ENCODE assay signal across 18 cellular contexts in genomic region chr9:4581861-4582565, GRCh38.
A peak's percentile ranks its signal among the peaks of the same experiment; 100 is the strongest.
DNase-seq lines count a peak whose midpoint lies in the region; ATAC-seq, FAIRE-seq and TF ChIP-seq lines count a peak whose summit lies in the region.
"Had no signal": no experiment of that assay in that cellular context is flagged by ENCODE, and none has a peak within 500 bp of the region (broad histone marks: within the 10 kb centered on the region; RNA-seq: fewer than 3 reads in every experiment).

No MANE protein-coding gene starts in this region.

- H3K4me3 Mint-ChIP-seq in glutamatergic neuron (ENCODE audit: unreplicated experiment), result no peak overlapping the region
- H3K4me3 Mint-ChIP-seq: B cell; CD4-positive, CD25-positive, alpha-beta regulatory T cell; CD8-positive, alpha-beta memory T cell; GM23338 had no signal

- no peak for FAIRE-seq in kidney (lab: Jason Lieb, UNC)
- FAIRE-seq: G401.6, GM12891, H54 had no signal

- no peaks in the 10 kb centered on the region for H3K4me1 Mint-ChIP-seq in glutamatergic neuron (ENCODE audit: low read depth, unreplicated experiment)
- H3K4me1 Mint-ChIP-seq: B cell; CD8-positive, alpha-beta memory T cell; GM23338 had no signal

- TF ChIP-seq POLR2A in right lobe of liver (IDR thresholded peaks at IDR 0.05) (no peak), thyroid gland (IDR thresholded peaks at IDR 0.05) (no peak)

- H3K36me3 ChIP-seq in kidney (ENCODE audit: control insufficient read depth in 1 of 2, insufficient read depth in 2 of 2, low read length in 2 of 2) (peaks cover 5 to 29% of the 10 kb centered on the region in 2 donors), right lobe of liver (peaks cover 0 to 14% (median 2%) of the 10 kb centered on the region in 4 donors), thyroid gland (peaks cover 0 to 12% of the 10 kb centered on the region in 2 donors)

- ATAC-seq in Right ventricle myocardium inferior (peak; percentile 13), left ventricle myocardium superior (no peak), right lobe of liver (peak; percentile 39 to 65 (median 59))
- ATAC-seq: GM23338 had no signal

- intact Hi-C loops in Right ventricle myocardium inferior (cut with DNase I), result no loop called here
- intact Hi-C loops in left ventricle myocardium superior (cut with micrococcal nuclease), result no loop called here
- intact Hi-C loops in kidney (cut with DNase I), result no loop called here
- intact Hi-C loops in right lobe of liver (cut with DNase I), result no loop called here
- intact Hi-C loops in thyroid gland (cut with DNase I), result no loop called here

- H3K9me3 Mint-ChIP-seq in glutamatergic neuron (ENCODE audit: unreplicated experiment), result no peaks in the 10 kb centered on the region
- H3K9me3 Mint-ChIP-seq: CD8-positive, alpha-beta memory T cell; GM23338 had no signal

- H3K4me1 ChIP-seq in kidney (ENCODE audit: control insufficient read depth in 1 of 2, insufficient read depth in 1 of 2, low read depth in 1 of 2, low read length in 2 of 2) (peaks cover 0 to 16% of the 10 kb centered on the region in 2 donors), right lobe of liver (peaks cover 0 to 85% (median 33%) of the 10 kb centered on the region in 4 donors), thyroid gland (peaks cover 44 to 57% of the 10 kb centered on the region in 2 donors)
- H3K4me1 ChIP-seq: BLaER1 treated with 17β-estradiol and CSF1 and Interleukin-3, amounts not matched to agents 10 nM and 100 nM had no signal

- no peaks in the 10 kb centered on the region for H3K27me3 ChIP-seq in right lobe of liver
- H3K27me3 ChIP-seq in thyroid gland, result no peaks in the 10 kb centered on the region
- H3K27me3 ChIP-seq: BLaER1 treated with 17β-estradiol and CSF1 and Interleukin-3, amounts not matched to agents 10 nM and 100 nM had no signal

- H3K4me3 ChIP-seq in kidney (ENCODE audit: low read length in 2 of 2), result no peak overlapping the region
- no peak overlapping the region for H3K4me3 ChIP-seq in right lobe of liver
- H3K4me3 ChIP-seq in thyroid gland (replicated peaks in 1 of 3), result no peak overlapping the region
- H3K4me3 ChIP-seq: BLaER1 treated with 17β-estradiol and CSF1 and Interleukin-3, amounts not matched to agents 10 nM and 100 nM; GM23338 had no signal

- no peaks in the 10 kb centered on the region for H3K27me3 Mint-ChIP-seq in glutamatergic neuron (ENCODE audit: unreplicated experiment)
- H3K27me3 Mint-ChIP-seq: CD4-positive, CD25-positive, alpha-beta regulatory T cell had no signal

- H3K27ac Mint-ChIP-seq in glutamatergic neuron (ENCODE audit: unreplicated experiment), result no peak overlapping the region
- H3K27ac Mint-ChIP-seq: B cell; CD8-positive, alpha-beta memory T cell; GM23338 had no signal

- DNase-seq in Right ventricle myocardium inferior (ENCODE audit: missing footprints), result no peak
- DNase-seq in left ventricle myocardium superior, result no peak
- DNase-seq in kidney, result no peak
- peak in 1 of 3 donors; percentile 75 for DNase-seq in right lobe of liver
- peak in 1 of 2 donors; percentile 17 for DNase-seq in thyroid gland
- DNase-seq in glutamatergic neuron, result no peak
- no peak for DNase-seq in DMS114 treated with DMSO at 0.1 percent for 48 hours (lab: John Stamatoyannopoulos, UW; ENCODE audit: unreplicated experiment)
- DNase-seq: CD4-positive, CD25-positive, alpha-beta regulatory T cell; CD8-positive, alpha-beta memory T cell; COR-L47; DMS 273 treated with DMSO at 0.1 percent for 48 hours; HCEC 1CT had no signal

- WGBS in right lobe of liver (ENCODE audit: insufficient coverage, low coverage, low lambda C conversion rate, missing lambda C conversion rate), result 17% methylated on average over 1 of the region's 1 CpG
- 33% methylated on average over 1 of the region's 1 CpG for WGBS in thyroid gland, 2 donors

- TF ChIP-seq CTCF in kidney (IDR thresholded peaks at IDR 0.05; ENCODE audit: borderline replicate concordance, extremely low read depth, insufficient read depth), result no peak
- no peak for TF ChIP-seq CTCF in right lobe of liver (IDR thresholded peaks at IDR 0.05)
- no peak for TF ChIP-seq CTCF in thyroid gland (IDR thresholded peaks at IDR 0.05)
- TF ChIP-seq CTCF in glutamatergic neuron (IDR thresholded peaks at IDR 0.05; ENCODE audit: partially characterized antibody, unreplicated experiment), result no peak

- no peaks in the 10 kb centered on the region for H3K36me3 Mint-ChIP-seq in glutamatergic neuron (ENCODE audit: unreplicated experiment)

- H3K9me3 ChIP-seq in kidney (ENCODE audit: control insufficient read depth in 1 of 2, low read length in 2 of 2) (no peaks in the 10 kb centered on the region), right lobe of liver (no peaks in the 10 kb centered on the region), thyroid gland (no peaks in the 10 kb centered on the region)
- H3K9me3 ChIP-seq: BLaER1 treated with 17β-estradiol and CSF1 and Interleukin-3, amounts not matched to agents 10 nM and 100 nM had no signal

- no peak overlapping the region for H3K9ac ChIP-seq in kidney (ENCODE audit: low read length in 2 of 2)
- H3K9ac ChIP-seq: BLaER1 treated with 17β-estradiol and CSF1 and Interleukin-3, amounts not matched to agents 10 nM and 100 nM had no signal

- H3K27ac ChIP-seq in kidney (ENCODE audit: low read depth in 2 of 2, low read length in 2 of 2) (peak overlapping the region; percentile 45 to 59), right lobe of liver (peak overlapping the region; percentile 72 to 97 (median 94)), thyroid gland (peak overlapping the region; percentile 91 to 96 (median 95))
- H3K27ac ChIP-seq: BLaER1 treated with 17β-estradiol and CSF1 and Interleukin-3, amounts not matched to agents 10 nM and 100 nM had no signal
